In genomic region chr11:66330931-66331330, GRCh38 we compare ENCODE assay signal across 22 cellular contexts. TPM values are rescaled to one million over a fixed set of nuclear protein-coding genes. Genes with fewer than 3 reads are reported as not detected.
DNase-seq lines count a peak whose midpoint lies in the region; ATAC-seq, FAIRE-seq and TF ChIP-seq lines count a peak whose summit lies in the region.
"Had no signal": no experiment of that assay in that cellular context is flagged by ENCODE, and none has a peak within 500 bp of the region (broad histone marks: within the 10 kb centered on the region; RNA-seq: fewer than 3 reads in every experiment).

No MANE protein-coding gene starts in this region.

- H3K36me3 Mint-ChIP-seq in stimulated activated effector memory CD8-positive, alpha-beta T cell treated with anti-CD3 and anti-CD28 coated beads, Interleukin-12 subunit alpha, Interleukin-12 subunit beta, amount 100 ng/mL, for 72 hours = no peaks in the 10 kb centered on the region
- H3K36me3 Mint-ChIP-seq: CD4-positive, alpha-beta memory T cell had no signal

- DNase-seq in Right ventricle myocardium superior (peak; percentile 34), left ventricle myocardium inferior (no peak), HTR-8/SVneo (ENCODE audit: insufficient read length, low spot score) (no peak), ecto neural progenitor cell (ENCODE audit: low spot score) (peak; percentile 46), DMS53 treated with DMSO at 0.1 percent for 48 hours (lab: John Stamatoyannopoulos, UW; ENCODE audit: unreplicated experiment) (no peak), smooth muscle cell (lab: John Stamatoyannopoulos, UW; ENCODE audit: unreplicated experiment) (no peak), GM20000 (ENCODE audit: low spot score) (no peak)
- DNase-seq in stimulated activated effector memory CD8-positive, alpha-beta T cell treated with anti-CD3 and anti-CD28 coated beads, Interleukin-12 subunit alpha, Interleukin-12 subunit beta, amount 100 ng/mL, for 72 hours (ENCODE audit: low spot score in 2 of 2) = no peak
- DNase-seq: CD4-positive, alpha-beta memory T cell; DMS53; NCI-H1436; NCI-H1930; NCI-H226; NCI-H524; NCI-H82; PC-3 had no signal

- 87% methylated on average over 10 of the region's 10 CpGs for WGBS in smooth muscle cell (ENCODE audit: low lambda C conversion rate)

- H3K27ac ChIP-seq in left ventricle myocardium inferior (replicated peaks) (no peak overlapping the region), smooth muscle cell (ENCODE audit: low read depth) (no peak overlapping the region)
- H3K27ac ChIP-seq: SK-N-MC had no signal

- H3K4me1 ChIP-seq in left ventricle myocardium inferior (peaks cover 47% of the 10 kb centered on the region), smooth muscle cell (ENCODE audit: low read depth) (peaks cover 27% of the 10 kb centered on the region)

- no peak for TF ChIP-seq CTCF in left ventricle myocardium inferior (IDR thresholded peaks at IDR 0.05; ENCODE audit: borderline replicate concordance)
- no peak for TF ChIP-seq CTCF in smooth muscle cell (IDR thresholded peaks at IDR 0.05; ENCODE audit: borderline replicate concordance, insufficient read depth, poor library complexity, severe bottlenecking)
- no peak for TF ChIP-seq CTCF in GM20000 (IDR thresholded peaks at IDR 0.05; ENCODE audit: extremely low read depth, missing control alignments)

- H3K27ac Mint-ChIP-seq in stimulated activated effector memory CD8-positive, alpha-beta T cell treated with anti-CD3 and anti-CD28 coated beads, Interleukin-12 subunit alpha, Interleukin-12 subunit beta, amount 100 ng/mL, for 72 hours = peak overlapping the region; percentile 23
- H3K27ac Mint-ChIP-seq: B cell; CD4-positive, alpha-beta memory T cell had no signal

- H3K4me2 ChIP-seq in smooth muscle cell = no peak overlapping the region

- intact Hi-C loops in Right ventricle myocardium superior (cut with DNase I) (no loop called here), left ventricle myocardium inferior (cut with micrococcal nuclease) (no loop called here)

- peaks cover 9% of the 10 kb centered on the region for H3K79me2 ChIP-seq in smooth muscle cell (ENCODE audit: low read depth)

- no peak overlapping the region for H3K9ac ChIP-seq in smooth muscle cell (ENCODE audit: low read depth)

- no peaks in the 10 kb centered on the region for H3K27me3 ChIP-seq in left ventricle myocardium inferior (ENCODE audit: low read depth)
- no peaks in the 10 kb centered on the region for H3K27me3 ChIP-seq in smooth muscle cell (ENCODE audit: low read depth)

- no peaks in the 10 kb centered on the region for H3K9me3 ChIP-seq in left ventricle myocardium inferior (replicated peaks)
- no peaks in the 10 kb centered on the region for H3K9me3 ChIP-seq in smooth muscle cell (replicated peaks; ENCODE audit: low read depth)

- no peak for ATAC-seq in Right ventricle myocardium superior (ENCODE audit: poor library complexity)
- no peak for ATAC-seq in stimulated activated effector memory CD8-positive, alpha-beta T cell treated with anti-CD3 and anti-CD28 coated beads, Interleukin-12 subunit alpha, Interleukin-12 subunit beta, amount 100 ng/mL, for 72 hours
- ATAC-seq: PC-3 had no signal

- H3K4me3 ChIP-seq in left ventricle myocardium inferior (no peak overlapping the region), smooth muscle cell (no peak overlapping the region)
- H3K4me3 ChIP-seq: SK-N-MC had no signal

- H3K36me3 ChIP-seq in left ventricle myocardium inferior = peaks cover 13% of the 10 kb centered on the region
- H3K36me3 ChIP-seq in smooth muscle cell (ENCODE audit: low read depth) = no peaks in the 10 kb centered on the region

- no peak overlapping the region for H3K4me3 Mint-ChIP-seq in stimulated activated effector memory CD8-positive, alpha-beta T cell treated with anti-CD3 and anti-CD28 coated beads, Interleukin-12 subunit alpha, Interleukin-12 subunit beta, amount 100 ng/mL, for 72 hours
- H3K4me3 Mint-ChIP-seq: B cell; CD4-positive, alpha-beta memory T cell had no signal

- H4K20me1 ChIP-seq in smooth muscle cell (ENCODE audit: low read depth) = no peaks in the 10 kb centered on the region

- no peaks in the 10 kb centered on the region for H3K9me3 Mint-ChIP-seq in stimulated activated effector memory CD8-positive, alpha-beta T cell treated with anti-CD3 and anti-CD28 coated beads, Interleukin-12 subunit alpha, Interleukin-12 subunit beta, amount 100 ng/mL, for 72 hours

- FAIRE-seq in HTR-8/SVneo (lab: Jason Lieb, UNC) = peak; percentile 13
- FAIRE-seq: GM12891, H54 had no signal

- H2AFZ ChIP-seq in smooth muscle cell (ENCODE audit: low read depth) = no peak overlapping the region

- H3F3A ChIP-seq in smooth muscle cell (ENCODE audit: low read depth) = peaks cover 3% of the 10 kb centered on the region

- H3K4me1 Mint-ChIP-seq in stimulated activated effector memory CD8-positive, alpha-beta T cell treated with anti-CD3 and anti-CD28 coated beads, Interleukin-12 subunit alpha, Interleukin-12 subunit beta, amount 100 ng/mL, for 72 hours = peaks cover 35% of the 10 kb centered on the region

RNA-seq across cellular contexts. Expression of gene RIN1, which starts 5.3 kb away (rescaled TPM):
- total RNA-seq in Right ventricle myocardium superior (1.0 TPM), left ventricle myocardium inferior (1.0 TPM), smooth muscle cell (7.5 and 18.0 TPM in 2 replicates)
- polyA plus RNA-seq in smooth muscle cell = 15.3 and 18.3 TPM in 2 replicates

RNA-seq across cellular contexts. Expression of gene BRMS1, which starts 14.0 kb away (rescaled TPM):
- 15.1 TPM for total RNA-seq in Right ventricle myocardium superior
- 14.7 TPM for total RNA-seq in left ventricle myocardium inferior
- 22.7 and 23.8 TPM in 2 replicates for total RNA-seq in smooth muscle cell
- 44.2 and 56.7 TPM in 2 replicates for polyA plus RNA-seq in smooth muscle cell

RNA-seq across cellular contexts. Expression of gene CD248, which starts 14.1 kb away (rescaled TPM):
- 15.7 TPM for total RNA-seq in Right ventricle myocardium superior
- total RNA-seq in left ventricle myocardium inferior = 12.3 TPM
- 29.0 and 35.5 TPM in 2 replicates for total RNA-seq in smooth muscle cell
- 196 and 287 TPM in 2 replicates for polyA plus RNA-seq in smooth muscle cell
- total RNA-seq: A172, M059J, PC-3 had no signal

RNA-seq across cellular contexts. Expression of gene B4GAT1, which starts 16.5 kb away (rescaled TPM):
- total RNA-seq in Right ventricle myocardium superior (51.3 TPM), left ventricle myocardium inferior (52.9 TPM), smooth muscle cell (26.5 and 27.1 TPM in 2 replicates)
- polyA plus RNA-seq in smooth muscle cell = 29.4 and 35.1 TPM in 2 replicates

RNA-seq across cellular contexts. Expression of gene TMEM151A, which starts 39.2 kb away (rescaled TPM):
- not detected for total RNA-seq in Right ventricle myocardium superior
- total RNA-seq in left ventricle myocardium inferior = not detected
- 0.18 TPM in 1 of 2 replicates, not detected in the other for total RNA-seq in smooth muscle cell
- 0.13 and 0.64 TPM in 2 replicates for polyA plus RNA-seq in smooth muscle cell
- total RNA-seq: A172; CD4-positive, alpha-beta memory T cell; M059J; PC-3 had no signal
- polyA plus RNA-seq: CD4-positive, alpha-beta memory T cell had no signal

Comparison
In these comparisons a context has a peak if more than half of its experiments do, and no peak if none do; other contexts are left out.
1. DNase-seq: peak in Right ventricle myocardium superior (single experiment) and ecto neural progenitor cell (single experiment); none in left ventricle myocardium inferior (single experiment), HTR-8/SVneo (single experiment), stimulated activated effector memory CD8-positive, alpha-beta T cell treated with anti-CD3 and anti-CD28 coated beads, Interleukin-12 subunit alpha, Interleukin-12 subunit beta, amount 100 ng/mL, for 72 hours (0 of 2), DMS53 treated with DMSO at 0.1 percent for 48 hours (single experiment), smooth muscle cell (single experiment) and GM20000 (single experiment).